Comparison of ENCODE assay signal across 21 cellular contexts in the genomic region with DNA sequence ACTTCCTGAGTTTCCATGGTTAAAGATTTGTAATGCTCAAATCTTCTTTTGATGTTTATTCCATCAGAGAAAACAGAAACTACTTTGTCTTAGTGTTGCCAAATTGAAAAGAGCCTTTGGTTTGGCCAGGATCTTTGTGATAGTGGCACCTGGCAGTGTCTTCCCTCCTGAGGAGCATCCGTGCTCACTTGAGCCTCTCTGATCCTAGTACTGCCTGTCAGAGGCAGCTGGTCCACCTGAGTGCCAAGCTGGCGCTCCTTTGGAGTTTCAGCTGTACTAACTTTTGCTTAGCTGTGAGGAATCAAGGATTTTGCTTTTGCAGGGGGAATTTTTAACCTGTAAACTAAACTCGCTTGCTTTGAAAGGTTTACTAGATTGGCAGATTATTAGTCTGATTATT.
"Had no signal": no experiment of that assay in that cellular context is flagged by ENCODE, and none has a peak within 500 bp of the region (broad histone marks: within the 10 kb centered on the region; RNA-seq: fewer than 3 reads in every experiment).

No MANE protein-coding gene starts in this region.

- H3K36me3 ChIP-seq: adrenal gland had no signal

- ATAC-seq: activated CD4-positive, alpha-beta T cell treated with anti-CD3 and anti-CD28 coated beads for 36 hours; PC-3; T-cell had no signal

- H3K9me3 ChIP-seq: adrenal gland had no signal

- H3K4me1 ChIP-seq: adrenal gland had no signal

- DNase-seq: activated CD4-positive, alpha-beta memory T cell treated with anti-CD3 and anti-CD28 coated beads, Interleukin-2, amount 10 ng/mL, durations not matched to agents 7 days and 5 days; activated CD4-positive, alpha-beta T cell treated with anti-CD3 and anti-CD28 coated beads for 36 hours; activated CD4-positive, alpha-beta T cell treated with anti-CD3 and anti-CD28 coated beads, Interleukin-2, amount 50 U/mL, for 1 hour; activated naive CD4-positive, alpha-beta T cell treated with anti-CD3 and anti-CD28 coated beads, Interleukin-2, amount 50 U/mL, for 16 hours; activated naive CD8-positive, alpha-beta T cell treated with anti-CD3 and anti-CD28 coated beads, Interleukin-2, amount 10 ng/mL, durations not matched to agents 7 days and 5 days; activated T-cell treated with anti-CD3 and anti-CD28 coated beads for 4 hours; adrenal gland; anterior cingulate cortex; Karpas-422; MM.1S; NCI-H1105; NCI-H1436; NCI-H1694 treated with DMSO at 0.1 percent for 48 hours; NCI-H2029 treated with DMSO at 0.1 percent for 48 hours; NCI-H446; PC-3; SIG-M5; T-cell; T-helper 2 cell; T1000; WERI-Rb-1 had no signal

- H3K27me3 ChIP-seq: adrenal gland had no signal

- H3K27ac ChIP-seq: adrenal gland, WERI-Rb-1 had no signal

- H3K4me3 ChIP-seq: adrenal gland had no signal
